Comparison of ENCODE assay signal across 13 cellular contexts in genomic region chr10:96645191-96645721, GRCh38. TPM values are rescaled to one million over a fixed set of nuclear protein-coding genes. Genes with fewer than 3 reads are reported as not detected.
DNase-seq lines count a peak whose midpoint lies in the region; ATAC-seq and TF ChIP-seq lines count a peak whose summit lies in the region.
"Had no signal": no experiment of that assay in that cellular context is flagged by ENCODE, and none has a peak within 500 bp of the region (broad histone marks: within the 10 kb centered on the region; RNA-seq: fewer than 3 reads in every experiment).

No MANE protein-coding gene starts in this region.

- H3K4me1 ChIP-seq in left ventricle myocardium inferior (no peaks in the 10 kb centered on the region), OCI-LY3 (ENCODE audit: low read length) (peaks cover 76% of the 10 kb centered on the region), upper lobe of left lung (peaks cover 0 to 11% (median 4%) of the 10 kb centered on the region in 4 donors)
- H3K4me1 ChIP-seq: parathyroid adenoma had no signal

- H3K79me2 ChIP-seq in OCI-LY3 (ENCODE audit: low read length) = no peaks in the 10 kb centered on the region
- H3K79me2 ChIP-seq: parathyroid adenoma had no signal

- H3K9ac ChIP-seq in OCI-LY3 (ENCODE audit: low read length) = peak overlapping the region; percentile 66
- H3K9ac ChIP-seq: parathyroid adenoma had no signal

- no peaks in the 10 kb centered on the region for H3K27me3 ChIP-seq in left ventricle myocardium inferior (ENCODE audit: low read depth)
- H3K27me3 ChIP-seq in OCI-LY3 (ENCODE audit: low read depth, low read length) = no peaks in the 10 kb centered on the region
- no peaks in the 10 kb centered on the region for H3K27me3 ChIP-seq in upper lobe of left lung

- ATAC-seq in Right ventricle myocardium superior (ENCODE audit: poor library complexity) = peak; percentile 71
- peak; percentile 10 for ATAC-seq in left lobe of liver
- peak; percentile 24 to 82 for ATAC-seq in upper lobe of left lung (ENCODE audit: low FRiP score in 2 of 2)
- no peak for ATAC-seq in GM19452 (IDR thresholded peaks at IDR 0.05; ENCODE audit: unreplicated experiment)

- 74 to 87% methylated on average over 10 to 12 of the region's 13 CpGs for WGBS in upper lobe of left lung, 2 donors

- peak overlapping the region; percentile 46 for H3K4me2 ChIP-seq in OCI-LY3 (ENCODE audit: low read length)

- H3K4me3 ChIP-seq in left ventricle myocardium inferior = no peak overlapping the region
- H3K4me3 ChIP-seq in OCI-LY3 (ENCODE audit: low read length) = peak overlapping the region; percentile 30
- H3K4me3 ChIP-seq in upper lobe of left lung = no peak overlapping the region

- H2AFZ ChIP-seq in OCI-LY3 (ENCODE audit: low read depth, low read length) = 0 out of 2 replicates have a peak overlapping the region, but pooled peaks have one; percentile 32
- H2AFZ ChIP-seq: parathyroid adenoma had no signal

- DNase-seq in Right ventricle myocardium superior = peak; percentile 49
- no peak for DNase-seq in left ventricle myocardium inferior
- no peak for DNase-seq in left lobe of liver (ENCODE audit: low spot score)
- peak in 1 of 2 donors; percentile 60 for DNase-seq in upper lobe of left lung
- DNase-seq in DMS153 treated with DMSO at 0.1 percent for 48 hours (lab: John Stamatoyannopoulos, UW; ENCODE audit: unreplicated experiment) = no peak
- DNase-seq in kidney glomerular epithelial cell (lab: John Stamatoyannopoulos, UW) = no peak
- DNase-seq: activated CD8-positive, alpha-beta memory T cell treated with anti-CD3 and anti-CD28 coated beads, Interleukin-2, amount 50 U/mL, for 4 hours; DND-41; NCI-H1105 had no signal

- intact Hi-C loops in Right ventricle myocardium superior (cut with DNase I) (no loop called here), left ventricle myocardium inferior (cut with micrococcal nuclease) (no loop called here)

- TF ChIP-seq CTCF in left ventricle myocardium inferior (IDR thresholded peaks at IDR 0.05; ENCODE audit: borderline replicate concordance) (no peak), OCI-LY3 (IDR thresholded peaks at IDR 0.05; ENCODE audit: low read depth, low read length) (no peak), upper lobe of left lung (IDR thresholded peaks at IDR 0.05) (no peak)

- TF ChIP-seq POLR2A in upper lobe of left lung (IDR thresholded peaks at IDR 0.05) = peak in 1 of 4 donors; percentile 40

- H3K27ac ChIP-seq in left ventricle myocardium inferior (replicated peaks) = no peak overlapping the region
- peak overlapping the region; percentile 98 for H3K27ac ChIP-seq in OCI-LY3 (ENCODE audit: low read length)
- H3K27ac ChIP-seq in upper lobe of left lung = peak overlapping the region; percentile 34 to 75 (median 54)
- H3K27ac ChIP-seq: epithelial cell of prostate, parathyroid adenoma had no signal

- no peaks in the 10 kb centered on the region for H4K20me1 ChIP-seq in OCI-LY3 (ENCODE audit: insufficient read depth, low read length)

- H3K9me3 ChIP-seq in left ventricle myocardium inferior (replicated peaks) (no peaks in the 10 kb centered on the region), OCI-LY3 (ENCODE audit: insufficient read depth, low read length) (no peaks in the 10 kb centered on the region), upper lobe of left lung (no peaks in the 10 kb centered on the region)

- no peaks in the 10 kb centered on the region for H3K36me3 ChIP-seq in left ventricle myocardium inferior
- peaks cover 43% of the 10 kb centered on the region for H3K36me3 ChIP-seq in OCI-LY3 (replicated peaks; ENCODE audit: low read depth, low read length)
- peaks cover 0 to 4% (median 0%) of the 10 kb centered on the region in 4 donors for H3K36me3 ChIP-seq in upper lobe of left lung

- no peak for TF ChIP-seq EP300 in upper lobe of left lung (IDR thresholded peaks at IDR 0.05)

RNA-seq across cellular contexts. Expression of gene TM9SF3, which starts 58.4 kb away (rescaled TPM):
- 68.5 TPM for total RNA-seq in Right ventricle myocardium superior
- total RNA-seq in left ventricle myocardium inferior = 61.3 TPM
- 69.7 TPM for total RNA-seq in left lobe of liver
- total RNA-seq in upper lobe of left lung = 100 to 1,000 TPM in 2 of 6 donors, 10 to 100 TPM in 4; 30.4 to 112 (median 80.8) TPM
